Comparison of ENCODE assay signal across 19 cellular contexts in the genomic region with DNA sequence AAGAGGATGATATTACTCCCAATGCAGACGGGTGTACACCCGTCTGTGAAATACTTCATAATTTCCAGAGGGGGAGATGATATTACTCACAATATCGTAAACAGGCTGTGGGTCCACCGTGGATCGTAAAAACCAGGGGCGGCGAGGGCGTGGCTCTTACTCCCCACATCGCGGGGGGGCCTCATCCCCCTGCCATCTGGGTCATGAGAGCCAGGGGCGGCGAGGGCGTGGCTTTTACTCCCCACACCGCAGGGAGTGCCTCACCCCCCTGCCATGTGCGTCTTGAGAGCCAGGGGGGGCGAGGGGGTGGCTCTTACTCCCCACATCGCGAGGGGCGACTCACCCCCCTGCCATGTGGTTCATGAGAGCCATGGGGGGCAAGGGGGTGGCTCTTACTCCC.
A peak's percentile ranks its signal among the peaks of the same experiment; 100 is the strongest.
DNase-seq lines count a peak whose midpoint lies in the region; ATAC-seq and TF ChIP-seq lines count a peak whose summit lies in the region.
"Had no signal": no experiment of that assay in that cellular context is flagged by ENCODE, and none has a peak within 500 bp of the region (broad histone marks: within the 10 kb centered on the region; RNA-seq: fewer than 3 reads in every experiment).

No MANE protein-coding gene starts in this region.

- H3K27ac ChIP-seq in tibial nerve = no peak overlapping the region
- H3K27ac ChIP-seq: heart right ventricle, prostate gland, upper lobe of left lung, VCaP had no signal

- TF ChIP-seq EP300 in tibial nerve (IDR thresholded peaks at IDR 0.05) = no peak

- no peaks in the 10 kb centered on the region for H3K27me3 ChIP-seq in tibial nerve
- H3K27me3 ChIP-seq: heart right ventricle, upper lobe of left lung had no signal

- H3K4me3 ChIP-seq in tibial nerve = no peak overlapping the region
- H3K4me3 ChIP-seq: heart right ventricle, prostate gland, upper lobe of left lung had no signal

- H3K27me3 Mint-ChIP-seq in stimulated activated naive CD8-positive, alpha-beta T cell treated with anti-CD3 and anti-CD28 coated beads, Interleukin-15, amount 100 ng/mL, for 72 hours = peaks cover 12% of the 10 kb centered on the region
- peaks cover 11% of the 10 kb centered on the region for H3K27me3 Mint-ChIP-seq in activated CD4-positive, alpha-beta memory T cell treated with anti-CD3 and anti-CD28 coated beads, Interleukin-2, amount 10 ng/mL, durations not matched to agents 7 days and 5 days

- H3K4me3 Mint-ChIP-seq in stimulated activated naive CD8-positive, alpha-beta T cell treated with anti-CD3 and anti-CD28 coated beads, Interleukin-15, amount 100 ng/mL, for 72 hours = no peak overlapping the region
- no peak overlapping the region for H3K4me3 Mint-ChIP-seq in activated CD4-positive, alpha-beta memory T cell treated with anti-CD3 and anti-CD28 coated beads, Interleukin-2, amount 10 ng/mL, durations not matched to agents 7 days and 5 days
- H3K4me3 Mint-ChIP-seq: dendritic cell treated with granulocyte-macrophage colony-stimulating factor and Interleukin-4, amounts not matched to agents 40 ng/mL and 50 ng/mL, for 4 days had no signal

- H3K27ac Mint-ChIP-seq in stimulated activated naive CD8-positive, alpha-beta T cell treated with anti-CD3 and anti-CD28 coated beads, Interleukin-15, amount 100 ng/mL, for 72 hours = peak overlapping the region in 1 of 2 donors; percentile 35
- no peak overlapping the region for H3K27ac Mint-ChIP-seq in activated CD4-positive, alpha-beta memory T cell treated with anti-CD3 and anti-CD28 coated beads, Interleukin-2, amount 10 ng/mL, durations not matched to agents 7 days and 5 days
- H3K27ac Mint-ChIP-seq: dendritic cell treated with granulocyte-macrophage colony-stimulating factor and Interleukin-4, amounts not matched to agents 40 ng/mL and 50 ng/mL, for 4 days had no signal

- WGBS in tibial nerve, 2 donors = 80% methylated on average over 15 to 19 of the region's 19 CpGs

- CTCF ChIA-PET in activated CD4-positive, alpha-beta memory T cell treated with anti-CD3 and anti-CD28 coated beads, Interleukin-2, amount 10 ng/mL, durations not matched to agents 7 days and 5 days (lab: Charles Lee) = no interaction called here

- no peaks in the 10 kb centered on the region for H3K9me3 ChIP-seq in tibial nerve
- H3K9me3 ChIP-seq: heart right ventricle, prostate gland, upper lobe of left lung had no signal

- POLR2A ChIA-PET in activated CD4-positive, alpha-beta memory T cell treated with anti-CD3 and anti-CD28 coated beads, Interleukin-2, amount 10 ng/mL, durations not matched to agents 7 days and 5 days (lab: Charles Lee) = no interaction called here

- DNase-seq in NCI-H526 (lab: John Stamatoyannopoulos, UW) = peak; percentile 5 to 42
- no peak for DNase-seq in NCI-H526 treated with DMSO at 0.1 percent for 48 hours (lab: John Stamatoyannopoulos, UW)
- peak in 1 of 2 donors; percentile 26 for DNase-seq in stimulated activated naive CD8-positive, alpha-beta T cell treated with anti-CD3 and anti-CD28 coated beads, Interleukin-15, amount 100 ng/mL, for 72 hours
- no peak for DNase-seq in stimulated activated naive CD8-positive, alpha-beta T cell treated with anti-CD3 and anti-CD28 coated beads, Interleukin-15, Interleukin-2, amounts not matched to agents 100 U/mL and 50 U/mL, for 24 hours
- DNase-seq in activated CD4-positive, alpha-beta memory T cell treated with anti-CD3 and anti-CD28 coated beads, Interleukin-2, amount 10 ng/mL, durations not matched to agents 7 days and 5 days = peak; percentile 22
- DNase-seq in tibial nerve (ENCODE audit: low spot score in 2 of 2) = no peak
- no peak for DNase-seq in GM13976 (ENCODE audit: low spot score)
- no peak for DNase-seq in hypothalamus (lab: John Stamatoyannopoulos, UW)
- DNase-seq: EL; heart right ventricle; KBM-7; NCI-H1930; SHP77 treated with DMSO at 0.1 percent for 48 hours; stimulated activated CD4-positive, alpha-beta T cell treated with anti-CD3 and anti-CD28 coated beads, Interleukin-2, amount 100 ng/mL, for 48 hours; T-helper 1 cell; upper lobe of left lung had no signal

- H3K4me1 ChIP-seq in tibial nerve = peaks cover 0 to 7% (median 0%) of the 10 kb centered on the region in 4 donors
- H3K4me1 ChIP-seq: prostate gland, upper lobe of left lung had no signal

- no peaks in the 10 kb centered on the region for H3K9me3 Mint-ChIP-seq in stimulated activated naive CD8-positive, alpha-beta T cell treated with anti-CD3 and anti-CD28 coated beads, Interleukin-15, amount 100 ng/mL, for 72 hours
- H3K9me3 Mint-ChIP-seq in activated CD4-positive, alpha-beta memory T cell treated with anti-CD3 and anti-CD28 coated beads, Interleukin-2, amount 10 ng/mL, durations not matched to agents 7 days and 5 days = no peaks in the 10 kb centered on the region
- H3K9me3 Mint-ChIP-seq: dendritic cell treated with granulocyte-macrophage colony-stimulating factor and Interleukin-4, amounts not matched to agents 40 ng/mL and 50 ng/mL, for 4 days had no signal

- TF ChIP-seq CTCF in tibial nerve (IDR thresholded peaks at IDR 0.05) = no peak
- no peak for TF ChIP-seq CTCF in GM13976 (IDR thresholded peaks at IDR 0.05; ENCODE audit: borderline replicate concordance, control extremely low read depth, extremely low read depth, insufficient read depth, missing control alignments)

- ATAC-seq in stimulated activated naive CD8-positive, alpha-beta T cell treated with anti-CD3 and anti-CD28 coated beads, Interleukin-15, amount 100 ng/mL, for 72 hours = peak; percentile 72
- no peak for ATAC-seq in stimulated activated naive CD8-positive, alpha-beta T cell treated with anti-CD3 and anti-CD28 coated beads, Interleukin-15, Interleukin-2, amounts not matched to agents 100 U/mL and 50 U/mL, for 24 hours
- ATAC-seq: heart right ventricle had no signal

- H3K36me3 ChIP-seq in tibial nerve = no peaks in the 10 kb centered on the region
- H3K36me3 ChIP-seq: heart right ventricle, prostate gland, upper lobe of left lung had no signal

- peaks cover 8% of the 10 kb centered on the region for H3K4me1 Mint-ChIP-seq in stimulated activated naive CD8-positive, alpha-beta T cell treated with anti-CD3 and anti-CD28 coated beads, Interleukin-15, amount 100 ng/mL, for 72 hours
- peaks cover 3% of the 10 kb centered on the region for H3K4me1 Mint-ChIP-seq in activated CD4-positive, alpha-beta memory T cell treated with anti-CD3 and anti-CD28 coated beads, Interleukin-2, amount 10 ng/mL, durations not matched to agents 7 days and 5 days

- H3K36me3 Mint-ChIP-seq in activated CD4-positive, alpha-beta memory T cell treated with anti-CD3 and anti-CD28 coated beads, Interleukin-2, amount 10 ng/mL, durations not matched to agents 7 days and 5 days (ENCODE audit: low read depth) = no peaks in the 10 kb centered on the region

- TF ChIP-seq POLR2A in tibial nerve (IDR thresholded peaks at IDR 0.05) = no peak

- in situ Hi-C loops in GM13976 (cut with MboI; ENCODE audit: low sequenced_read_pairs, unreplicated experiment) = loop anchor here (10.0 kb wide), 1 partner anchor 479 kb away; no protein-coding TSS in a partner anchor

Comparison
In these comparisons a context has a peak if more than half of its experiments do, and no peak if none do; other contexts are left out.
1. DNase-seq: peak in NCI-H526 (2 of 2) and activated CD4-positive, alpha-beta memory T cell treated with anti-CD3 and anti-CD28 coated beads, Interleukin-2, amount 10 ng/mL, durations not matched to agents 7 days and 5 days (single experiment); none in NCI-H526 treated with DMSO at 0.1 percent for 48 hours (single experiment), stimulated activated naive CD8-positive, alpha-beta T cell treated with anti-CD3 and anti-CD28 coated beads, Interleukin-15, Interleukin-2, amounts not matched to agents 100 U/mL and 50 U/mL, for 24 hours (single experiment), tibial nerve (0 of 2), GM13976 (single experiment) and hypothalamus (0 of 51).